Comparison of ENCODE assay signal across 17 cellular contexts in the genomic region with DNA sequence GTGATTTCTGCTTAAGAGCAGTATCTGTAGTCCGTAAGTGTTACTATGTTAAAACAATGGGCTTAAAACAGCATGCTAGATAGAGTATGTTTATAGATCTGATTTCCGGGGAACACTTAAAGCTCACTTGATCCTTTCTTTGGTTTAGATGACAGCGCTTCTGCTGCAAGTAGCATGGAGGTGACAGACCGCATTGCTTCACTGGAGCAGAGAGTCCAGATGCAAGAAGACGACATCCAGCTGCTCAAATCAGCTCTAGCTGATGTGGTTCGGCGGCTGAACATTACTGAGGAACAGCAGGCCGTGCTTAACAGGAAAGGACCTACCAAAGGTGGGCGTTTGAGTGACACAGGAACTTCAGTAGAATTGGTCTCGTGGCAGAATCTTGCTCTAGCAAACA. TPM values are rescaled to one million over a fixed set of nuclear protein-coding genes. Genes with fewer than 3 reads are reported as not detected.
DNase-seq lines count a peak whose midpoint lies in the region; ATAC-seq and TF ChIP-seq lines count a peak whose summit lies in the region.
"Had no signal": no experiment of that assay in that cellular context is flagged by ENCODE, and none has a peak within 500 bp of the region (broad histone marks: within the 10 kb centered on the region; RNA-seq: fewer than 3 reads in every experiment).

No MANE protein-coding gene starts in this region.

- H4K91ac ChIP-seq in IMR-90 (ENCODE audit: insufficient read depth, low read depth, low read length) (no peak overlapping the region), trophoblast cell (ENCODE audit: low read depth, low read length) (no peak overlapping the region)

- peaks cover 9% of the 10 kb centered on the region for H3K4me1 Mint-ChIP-seq in endodermal cell

- H3K4me3 Mint-ChIP-seq in endodermal cell: no peak overlapping the region
- H3K4me3 Mint-ChIP-seq: CD4-positive, alpha-beta T cell; GM23338 had no signal

- H3K23ac ChIP-seq in IMR-90 (ENCODE audit: low read depth, low read length) (no peak overlapping the region), trophoblast cell (ENCODE audit: low read length) (no peak overlapping the region)

- H2BK5ac ChIP-seq in IMR-90 (ENCODE audit: low read depth, low read length, poor library complexity, severe bottlenecking) (no peak overlapping the region), trophoblast cell (ENCODE audit: low read depth, low read length, poor library complexity) (no peak overlapping the region)

- no peak for TF ChIP-seq EP300 in sigmoid colon (IDR thresholded peaks at IDR 0.05)

- H3K9me3 ChIP-seq in IMR-90 (ENCODE audit: control insufficient read depth, insufficient read depth, low read length) (peaks cover 5% of the 10 kb centered on the region), endodermal cell (ENCODE audit: control insufficient read depth, low read length) (peaks cover 15% of the 10 kb centered on the region), sigmoid colon (peaks cover 0 to 3% (median 0%) of the 10 kb centered on the region in 4 donors), trophoblast cell (ENCODE audit: insufficient read depth, low read depth, low read length) (no peaks in the 10 kb centered on the region)

- POLR2A ChIA-PET in IMR-90 (lab: Charles Lee; ENCODE audit: unreplicated experiment): no interaction called here

- H3K36me3 Mint-ChIP-seq in endodermal cell (ENCODE audit: low read depth): peaks cover 4% of the 10 kb centered on the region

- H2AK5ac ChIP-seq in IMR-90 (ENCODE audit: low read depth, low read length) (no peak overlapping the region), trophoblast cell (ENCODE audit: low read length) (no peak overlapping the region)

- in situ Hi-C loops in IMR-90 (cut with MboI; ENCODE audit: low sequenced_read_pairs): no loop called here

- H3K27me3 Mint-ChIP-seq in endodermal cell (ENCODE audit: insufficient read depth): no peaks in the 10 kb centered on the region

- H3K4me2 ChIP-seq in IMR-90 (ENCODE audit: low read depth, low read length) (no peak overlapping the region), trophoblast cell (ENCODE audit: low read length) (no peak overlapping the region)
- H3K4me2 ChIP-seq: GM23338 had no signal

- no peak overlapping the region for H3K9ac ChIP-seq in IMR-90 (ENCODE audit: low read depth, low read length)
- H3K9ac ChIP-seq in endodermal cell (ENCODE audit: extremely low read depth, low read length, poor library complexity, severe bottlenecking): no peak overlapping the region
- no peak overlapping the region for H3K9ac ChIP-seq in trophoblast cell (ENCODE audit: low read length)

- no peak overlapping the region for H3K27ac ChIP-seq in IMR-90 (ENCODE audit: insufficient read depth, low read length)
- H3K27ac ChIP-seq in endodermal cell (ENCODE audit: low read depth, low read length): no peak overlapping the region
- H3K27ac ChIP-seq in sigmoid colon: no peak overlapping the region
- no peak overlapping the region for H3K27ac ChIP-seq in trophoblast cell (ENCODE audit: low read depth, low read length)

- no peak overlapping the region for H2BK120ac ChIP-seq in IMR-90 (ENCODE audit: low read depth, low read length)
- H2BK120ac ChIP-seq in trophoblast cell (ENCODE audit: insufficient read depth, low read length, poor library complexity): no peak overlapping the region

- ATAC-seq in IMR-90 (ENCODE audit: low read depth): no peak
- ATAC-seq: GM23338 had no signal

- WGBS in IMR-90 (ENCODE audit: extremely low coverage in 2 of 2, insufficient read length in 1 of 2), 2 experiments: 34% methylated on average over 8 of the region's 10 CpGs; no CpG with 5 or more reads in 1 of the 2 experiments
- WGBS in endodermal cell (ENCODE audit: insufficient coverage in 1 of 2, insufficient read length in 1 of 2), 2 experiments: 83 to 91% methylated on average over 8 to 10 of the region's 10 CpGs
- WGBS in sigmoid colon, 2 donors: 69 to 77% methylated on average over 10 of the region's 10 CpGs
- no CpG with 5 or more reads among the region's 10 CpGs for WGBS in trophoblast cell (ENCODE audit: extremely low coverage, insufficient coverage, insufficient read length)

- CTCF ChIA-PET in IMR-90 (lab: Yijun Ruan, JAX): no interaction called here

- peak; percentile 10 for DNase-seq in NCI-H2171 treated with DMSO at 0.1 percent for 48 hours (lab: John Stamatoyannopoulos, UW)
- no peak for DNase-seq in NCI-H2171 (lab: John Stamatoyannopoulos, UW)
- peak; percentile 16 for DNase-seq in IMR-90
- no peak for DNase-seq in endodermal cell
- DNase-seq in sigmoid colon: peak; percentile 69
- no peak for DNase-seq in COLO668 (lab: John Stamatoyannopoulos, UW; ENCODE audit: unreplicated experiment)
- no peak for DNase-seq in trophoblast cell
- no peak for DNase-seq in activated CD4-positive, CD25-positive, alpha-beta regulatory T cell (lab: John Stamatoyannopoulos, UW)
- DNase-seq: 8988T; AML-193; C1 segment of cervical spinal cord; CD4-positive, alpha-beta T cell; DND-41; GDM1; H7 had no signal

- H4K5ac ChIP-seq in IMR-90 (ENCODE audit: low read depth, low read length): no peak overlapping the region

- no peaks in the 10 kb centered on the region for H3K79me2 ChIP-seq in trophoblast cell (ENCODE audit: control insufficient read depth, insufficient read depth, low read length, poor library complexity)

- TF ChIP-seq POLR2A in IMR-90 (IDR thresholded peaks at IDR 0.05; ENCODE audit: low read depth, low read length) (no peak), sigmoid colon (IDR thresholded peaks at IDR 0.05) (no peak)

- H3K4me1 ChIP-seq in IMR-90 (ENCODE audit: control insufficient read depth, insufficient read depth, low read length) (peaks cover 4% of the 10 kb centered on the region), endodermal cell (ENCODE audit: control insufficient read depth, insufficient read depth, low read length) (peaks cover 3% of the 10 kb centered on the region), sigmoid colon (peaks cover 0 to 9% (median 2%) of the 10 kb centered on the region in 4 donors), trophoblast cell (ENCODE audit: control insufficient read depth in 1 of 2, insufficient read depth in 2 of 2, low read length in 2 of 2) (no peaks in the 10 kb centered on the region)

- intact Hi-C loops in IMR-90 (cut with micrococcal nuclease) (no loop called here), sigmoid colon (cut with DNase I) (no loop called here)

- H4K8ac ChIP-seq in IMR-90 (ENCODE audit: low read depth in 2 of 2, low read length in 2 of 2) (no peak overlapping the region), trophoblast cell (ENCODE audit: low read depth, low read length) (no peak overlapping the region)

- H2BK20ac ChIP-seq in IMR-90 (ENCODE audit: low read depth, low read length): no peak overlapping the region

- H3K36me3 ChIP-seq in IMR-90 (ENCODE audit: control insufficient read depth, insufficient read depth, low read length): peaks cover 2% of the 10 kb centered on the region; the same call in 1 of the 2 replicates
- no peaks in the 10 kb centered on the region for H3K36me3 ChIP-seq in endodermal cell (ENCODE audit: control insufficient read depth, insufficient read depth, low read length)
- H3K36me3 ChIP-seq in sigmoid colon: peaks cover 0 to 14% (median 3%) of the 10 kb centered on the region in 4 donors
- H3K36me3 ChIP-seq in trophoblast cell (ENCODE audit: control insufficient read depth in 1 of 2, insufficient read depth in 2 of 2, low read length in 2 of 2): no peaks in the 10 kb centered on the region

- no peak overlapping the region for H3K4ac ChIP-seq in IMR-90 (ENCODE audit: low read depth, low read length)
- no peak overlapping the region for H3K4ac ChIP-seq in trophoblast cell (ENCODE audit: low read depth, low read length)

- TF ChIP-seq RAD21 in IMR-90 (IDR thresholded peaks at IDR 0.05; ENCODE audit: low read length): no peak

- H4K20me1 ChIP-seq in IMR-90 (ENCODE audit: insufficient read depth, low read length): no peaks in the 10 kb centered on the region; the same call in 1 of the 2 replicates

- H3K4me3 ChIP-seq in IMR-90 (ENCODE audit: insufficient read depth, low read depth, low read length) (no peak overlapping the region), endodermal cell (ENCODE audit: low read length) (peak overlapping the region; percentile 55), sigmoid colon (no peak overlapping the region), trophoblast cell (ENCODE audit: low read depth, low read length) (no peak overlapping the region)
- H3K4me3 ChIP-seq: GM23338 had no signal

- H3K56ac ChIP-seq in IMR-90 (ENCODE audit: extremely low read depth, insufficient read depth, low read length): no peak overlapping the region

- BruUV-seq in IMR-90 (replicated peaks; lab: Mats Ljungman, UMichigan): no TSS peak

- H2BK12ac ChIP-seq in trophoblast cell (ENCODE audit: low read length): no peak overlapping the region

- H3K27ac Mint-ChIP-seq in endodermal cell: no peak overlapping the region
- H3K27ac Mint-ChIP-seq: CD4-positive, alpha-beta T cell; GM23338 had no signal

- H2AFZ ChIP-seq in IMR-90 (replicated peaks; ENCODE audit: low read length, poor library complexity) (no peak overlapping the region), trophoblast cell (ENCODE audit: insufficient read depth, low read length, poor library complexity) (no peak overlapping the region)
- H2AFZ ChIP-seq: GM23338 had no signal

- H3K27me3 ChIP-seq in IMR-90 (ENCODE audit: control insufficient read depth, insufficient read depth, low read length) (no peaks in the 10 kb centered on the region), endodermal cell (ENCODE audit: control insufficient read depth, insufficient read depth, low read length, poor library complexity, severe bottlenecking) (no peaks in the 10 kb centered on the region), sigmoid colon (no peaks in the 10 kb centered on the region), trophoblast cell (ENCODE audit: insufficient read depth, low read length) (no peaks in the 10 kb centered on the region)

- H3K14ac ChIP-seq in IMR-90 (replicated peaks; ENCODE audit: low read depth, low read length) (no peak overlapping the region), trophoblast cell (ENCODE audit: low read length) (no peak overlapping the region)

- peaks cover 4 to 20% of the 10 kb centered on the region in 2 experiments; a peak in 3 of 4 replicates for H3K79me1 ChIP-seq in IMR-90 (ENCODE audit: low read depth in 1 of 2, low read length in 2 of 2)
- H3K79me1 ChIP-seq in trophoblast cell (ENCODE audit: low read length): no peaks in the 10 kb centered on the region

- no peak overlapping the region for H3K18ac ChIP-seq in IMR-90 (ENCODE audit: low read depth, low read length)
- no peak overlapping the region for H3K18ac ChIP-seq in trophoblast cell (ENCODE audit: low read length)

- no peak overlapping the region for H2AK9ac ChIP-seq in IMR-90 (replicated peaks; ENCODE audit: low read depth, low read length, poor library complexity)

- dilution Hi-C loops in IMR-90 (cut with HindIII; ENCODE audit: low sequenced_read_pairs, unreplicated experiment): no loop called here

- peaks cover 15% of the 10 kb centered on the region for H3K9me3 Mint-ChIP-seq in endodermal cell
- H3K9me3 Mint-ChIP-seq: CD4-positive, alpha-beta T cell had no signal

- TF ChIP-seq CTCF in IMR-90 (conservative IDR thresholded peaks at IDR 0.05; ENCODE audit: low read depth, low read length) (no peak), endodermal cell (conservative IDR thresholded peaks at IDR 0.05) (no peak), sigmoid colon (IDR thresholded peaks at IDR 0.05) (no peak)

- H2BK15ac ChIP-seq in IMR-90 (ENCODE audit: low read depth, low read length): no peak overlapping the region

- no peak overlapping the region for H4K12ac ChIP-seq in trophoblast cell (ENCODE audit: low read depth, low read length)

- 0 out of 2 replicates have a peak, but pooled peaks cover 4% of the 10 kb centered on the region for H3K9me1 ChIP-seq in IMR-90 (ENCODE audit: insufficient read depth, low read length)

RNA-seq across cellular contexts. Expression of gene EML1, which starts 57.5 kb away (rescaled TPM):
- total RNA-seq in IMR-90 (2012; rRNA removed) (34.4 and 42.3 TPM in 2 replicates), endodermal cell (10 to 100 TPM; 25.0 to 31.4 TPM), sigmoid colon (100 to 1,000 TPM in 3 of 4 donors, 10 to 100 TPM in 1; 91.5 to 148 (median 141) TPM)
- polyA plus RNA-seq in IMR-90 (2012; rRNA removed) (11.6 and 14.0 TPM in 2 replicates), sigmoid colon (1 to 10 TPM; 3.9 to 7.8 (median 5.0) TPM)
- 10.6 and 11.1 TPM in 2 replicates for polyA plus RNA-seq in IMR-90 (2012; cell fraction: cytosol; rRNA removed)
- polyA plus RNA-seq in IMR-90 (2012; cell fraction: nucleus; rRNA removed; ENCODE audit: low replicate concordance): 9.4 and 14.7 TPM in 2 replicates
- polyA plus RNA-seq in endodermal cell (2013, experiment 1 of 2): 39.1 TPM
- 38.7 TPM for polyA plus RNA-seq in endodermal cell (2013, experiment 2 of 2)
- 5.5 and 6.1 TPM in 2 replicates for polyA plus RNA-seq in trophoblast cell (2013)
- total RNA-seq: HT-29 had no signal

Comparison
In these comparisons a context has a peak if more than half of its experiments do, and no peak if none do; other contexts are left out.
1. DNase-seq: peak in NCI-H2171 treated with DMSO at 0.1 percent for 48 hours (single experiment), IMR-90 (single experiment) and sigmoid colon (single experiment); none in NCI-H2171 (single experiment), endodermal cell (single experiment), COLO668 (single experiment), trophoblast cell (0 of 2) and activated CD4-positive, CD25-positive, alpha-beta regulatory T cell (0 of 4).